9 cellular contexts compared by ENCODE assay signal in the genomic region with DNA sequence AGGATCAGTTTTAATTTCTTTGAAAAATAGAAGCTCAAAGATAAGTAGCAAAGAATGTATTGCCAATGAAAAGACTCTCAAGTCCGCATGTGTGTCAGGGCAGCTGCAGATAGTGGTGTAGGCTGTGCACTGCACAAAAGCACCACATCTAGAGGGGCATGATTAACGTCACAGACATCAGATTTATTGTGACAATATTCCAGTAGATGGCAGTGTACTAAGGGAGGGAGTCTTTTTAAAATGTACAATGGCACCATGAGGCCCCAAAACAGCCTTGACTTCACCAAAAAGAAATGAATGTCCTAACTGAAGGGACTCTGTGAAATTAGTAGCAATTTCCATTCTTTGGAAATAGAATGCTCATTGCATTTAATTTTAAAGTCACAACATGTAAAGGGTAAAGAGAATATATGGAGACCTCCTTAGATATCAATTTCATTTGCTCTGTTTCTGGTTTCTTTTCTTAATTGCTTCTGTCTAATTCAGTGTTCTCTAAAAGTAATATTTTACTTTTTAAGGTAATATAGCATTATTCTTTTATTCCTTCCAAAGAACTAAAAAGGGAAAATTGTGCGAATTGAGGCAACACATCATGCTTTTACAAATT.
DNase-seq lines count a peak whose midpoint lies in the region; ATAC-seq, FAIRE-seq and TF ChIP-seq lines count a peak whose summit lies in the region.
"Had no signal": no experiment of that assay in that cellular context is flagged by ENCODE, and none has a peak within 500 bp of the region (broad histone marks: within the 10 kb centered on the region; RNA-seq: fewer than 3 reads in every experiment).

No MANE protein-coding gene starts in this region.

- intact Hi-C loops in mammary epithelial cell (cut with micrococcal nuclease) (loop anchor here (5.0 kb wide), 1 partner anchor 97 kb away; a partner anchor contains a TSS), HepG2 (cut with micrococcal nuclease; ENCODE audit: unreplicated experiment) (loop anchor here (1.0 kb wide), 1 partner anchor 98 kb away; a partner anchor contains a TSS)

- H3K27me3 ChIP-seq in mammary epithelial cell (ENCODE audit: insufficient read depth, low read length) (no peaks in the 10 kb centered on the region), HepG2 (ENCODE audit: control insufficient read depth in 1 of 2, insufficient read depth in 2 of 2, low read length in 2 of 2) (no peaks in the 10 kb centered on the region)

- H3K4me1 ChIP-seq in mammary epithelial cell (ENCODE audit: insufficient read depth, low read length), result peaks cover 18% of the 10 kb centered on the region
- H3K4me1 ChIP-seq in HepG2 (ENCODE audit: insufficient read depth, low read length), result no peaks in the 10 kb centered on the region

- H2AFZ ChIP-seq in mammary epithelial cell (ENCODE audit: low read depth, low read length) (no peak overlapping the region), HepG2 (ENCODE audit: low read length) (no peak overlapping the region)

- peak; percentile 50 to 55 for TF ChIP-seq CTCF in mammary epithelial cell (conservative IDR thresholded peaks at IDR 0.05 in 1 of 2, IDR thresholded peaks at IDR 0.05 in 1 of 2; ENCODE audit: extremely low read depth in 1 of 2, insufficient read depth in 1 of 2, low read depth in 1 of 2, low read length in 2 of 2)
- TF ChIP-seq CTCF in HepG2 (CRISPR knock-in tag; IDR thresholded peaks at IDR 0.05), result peak; percentile 45; the same call in 1 of the 2 replicates

- no peak for TF ChIP-seq EP300 in HepG2 (IDR thresholded peaks at IDR 0.05; ENCODE audit: low read depth in 2 of 2, low read length in 2 of 2)
- TF ChIP-seq EP300 in HepG2 (CRISPR knock-in tag; IDR thresholded peaks at IDR 0.05; ENCODE audit: borderline replicate concordance), result no peak

- dilution Hi-C loops in mammary epithelial cell (cut with HindIII; ENCODE audit: low sequenced_read_pairs), result no loop called here

- peak; percentile 63 for FAIRE-seq in HepG2 (lab: Jason Lieb, UNC)
- FAIRE-seq: A204.1 had no signal

- no peaks in the 10 kb centered on the region for H4K20me1 ChIP-seq in mammary epithelial cell (ENCODE audit: insufficient read depth, low read length)
- H4K20me1 ChIP-seq in HepG2 (ENCODE audit: insufficient read depth, low read length), result no peaks in the 10 kb centered on the region

- H3K4me3 ChIP-seq in mammary epithelial cell (replicated peaks in 1 of 3; ENCODE audit: insufficient read depth in 1 of 3, low read depth in 2 of 3, low read length in 3 of 3), result no peak overlapping the region
- H3K4me3 ChIP-seq in HepG2 (replicated peaks in 1 of 3; ENCODE audit: insufficient read depth in 1 of 3, low read depth in 2 of 3, low read length in 3 of 3), result no peak overlapping the region

- POLR2A ChIA-PET in HepG2 (lab: Yijun Ruan, JAX), result no interaction called here

- H3K9ac ChIP-seq in mammary epithelial cell (ENCODE audit: insufficient read depth, low read length) (no peak overlapping the region), HepG2 (ENCODE audit: insufficient read depth, low read depth, low read length) (no peak overlapping the region)

- WGBS in mammary epithelial cell (ENCODE audit: low coverage, missing lambda C conversion rate), result 75% methylated on average over 2 of the region's 3 CpGs
- 68% methylated on average over 3 of the region's 3 CpGs for WGBS in HepG2 (ENCODE audit: low lambda C conversion rate)

- no peaks in the 10 kb centered on the region for H3K9me3 ChIP-seq in mammary epithelial cell (replicated peaks; ENCODE audit: insufficient read depth, low read length)
- no peaks in the 10 kb centered on the region for H3K9me3 ChIP-seq in HepG2 (ENCODE audit: low read length)

- CTCF ChIA-PET in mammary epithelial cell (lab: Charles Lee; ENCODE audit: low non-redundant PET), result interaction anchor here (0.6 kb wide), 1 partner anchor 106 kb away, joined by 3 read pairs; no protein-coding TSS in a partner anchor
- CTCF ChIA-PET in HepG2 (lab: Yijun Ruan, JAX; ENCODE audit: low intra/inter-chr PET ratio, low total read pairs), result no interaction called here

- H3K36me3 ChIP-seq in mammary epithelial cell (ENCODE audit: insufficient read depth, low read length) (no peaks in the 10 kb centered on the region), HepG2 (replicated peaks in 1 of 2; ENCODE audit: control insufficient read depth in 1 of 2, insufficient read depth in 2 of 2, low read length in 2 of 2) (peaks cover 0 to 14% of the 10 kb centered on the region in 2 experiments; a peak in 1 of 5 replicates)

- no peak for TF ChIP-seq POLR2A in HepG2 (IDR thresholded peaks at IDR 0.05; ENCODE audit: insufficient read depth in 1 of 2, low read depth in 2 of 2, low read length in 2 of 2)

- DNase-seq in DMS79 treated with DMSO at 0.1 percent for 48 hours (lab: John Stamatoyannopoulos, UW) (peak; percentile 0), DMS79 (lab: John Stamatoyannopoulos, UW) (no peak), NCI-H748 treated with DMSO at 0.1 percent for 48 hours (lab: John Stamatoyannopoulos, UW) (peak; percentile 11), mammary epithelial cell (peak; percentile 33), HepG2 (ENCODE audit: low spot score) (peak; percentile 45)

- H3K27ac ChIP-seq in mammary epithelial cell (ENCODE audit: insufficient read depth, low read depth, low read length) (no peak overlapping the region), HepG2 (ENCODE audit: extremely low read length, insufficient read depth, low read length) (no peak overlapping the region)

- H3K4me2 ChIP-seq in mammary epithelial cell (ENCODE audit: insufficient read depth, low read depth, low read length) (no peak overlapping the region), HepG2 (ENCODE audit: low read depth, low read length) (no peak overlapping the region)

- ATAC-seq in GM18909 (IDR thresholded peaks at IDR 0.05; ENCODE audit: poor library complexity, unreplicated experiment) (peak; percentile 88), HG03095 (IDR thresholded peaks at IDR 0.05; ENCODE audit: unreplicated experiment) (peak; percentile 89), HepG2 (peak; percentile 94), HG02588 (IDR thresholded peaks at IDR 0.05; ENCODE audit: unreplicated experiment) (no peak)

- TF ChIP-seq RAD21 in HepG2 (CRISPR knock-in tag; IDR thresholded peaks at IDR 0.05), result no peak; the same call in 1 of the 2 replicates

- H3K79me2 ChIP-seq in mammary epithelial cell (ENCODE audit: insufficient read depth, low read length) (no peaks in the 10 kb centered on the region), HepG2 (ENCODE audit: insufficient read depth, low read length) (no peaks in the 10 kb centered on the region)

- BruUV-seq in mammary epithelial cell (replicated peaks; lab: Mats Ljungman, UMichigan), result no TSS peak
- no TSS peak for BruUV-seq in HepG2 (replicated peaks; lab: Mats Ljungman, UMichigan)

- in situ Hi-C loops in mammary epithelial cell (cut with MboI; ENCODE audit: low sequenced_read_pairs in 2 of 2), result no loop called here
- in situ Hi-C loops in HepG2 (cut with HindIII; ENCODE audit: extremely low pct_ligation_motif_present, low pct_unique_long_range_greater_than_20kb), result no loop called here

TF ChIP-seq in HepG2, 621 proteins besides CTCF, POLR2A, EP300 and RAD21:
- TF ChIP-seq ZFP62 (CRISPR knock-in tag; IDR thresholded peaks at IDR 0.05) (no peak), STAG1 (CRISPR knock-in tag; IDR thresholded peaks at IDR 0.05) (peak; percentile 25), ZNF703 (CRISPR knock-in tag; IDR thresholded peaks at IDR 0.05; ENCODE audit: borderline replicate concordance) (no peak), TEAD2 (CRISPR knock-in tag; IDR thresholded peaks at IDR 0.05) (no peak)
- TF ChIP-seq, protein P1, sequence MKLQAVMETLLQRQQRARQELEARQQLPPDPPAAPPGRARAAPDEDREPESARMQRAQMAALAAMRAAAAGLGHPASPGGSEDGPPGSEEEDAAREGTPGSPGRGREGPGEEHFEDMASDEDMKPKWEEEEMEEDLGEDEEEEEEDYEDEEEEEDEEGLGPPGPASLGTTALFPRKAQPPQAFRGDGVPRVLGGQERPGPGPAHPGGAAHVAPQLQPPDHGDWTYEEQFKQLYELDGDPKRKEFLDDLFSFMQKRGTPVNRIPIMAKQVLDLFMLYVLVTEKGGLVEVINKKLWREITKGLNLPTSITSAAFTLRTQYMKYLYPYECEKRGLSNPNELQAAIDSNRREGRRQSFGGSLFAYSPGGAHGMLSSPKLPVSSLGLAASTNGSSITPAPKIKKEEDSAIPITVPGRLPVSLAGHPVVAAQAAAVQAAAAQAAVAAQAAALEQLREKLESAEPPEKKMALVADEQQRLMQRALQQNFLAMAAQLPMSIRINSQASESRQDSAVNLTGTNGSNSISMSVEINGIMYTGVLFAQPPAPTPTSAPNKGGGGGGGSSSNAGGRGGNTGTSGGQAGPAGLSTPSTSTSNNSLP (IDR thresholded peaks at IDR 0.05; ENCODE audit: low read depth, low read length), result 0 out of 2 replicates have a peak, but pooled peaks have one; percentile 46
- TF ChIP-seq, protein P2, sequence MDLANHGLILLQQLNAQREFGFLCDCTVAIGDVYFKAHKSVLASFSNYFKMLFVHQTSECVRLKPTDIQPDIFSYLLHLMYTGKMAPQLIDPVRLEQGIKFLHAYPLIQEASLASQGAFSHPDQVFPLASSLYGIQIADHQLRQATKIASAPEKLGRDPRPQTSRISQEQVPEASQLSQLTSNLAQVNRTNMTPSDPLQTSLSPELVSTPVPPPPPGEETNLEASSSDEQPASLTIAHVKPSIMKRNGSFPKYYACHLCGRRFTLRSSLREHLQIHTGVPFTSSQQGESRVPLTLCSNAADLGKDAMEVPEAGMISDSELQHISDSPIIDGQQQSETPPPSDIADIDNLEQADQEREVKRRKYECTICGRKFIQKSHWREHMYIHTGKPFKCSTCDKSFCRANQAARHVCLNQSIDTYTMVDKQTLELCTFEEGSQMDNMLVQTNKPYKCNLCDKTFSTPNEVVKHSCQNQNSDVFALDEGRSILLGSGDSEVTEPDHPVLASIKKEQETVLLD (CRISPR knock-in tag; IDR thresholded peaks at IDR 0.05; ENCODE audit: low read depth), result no peak
